Comparison of ENCODE assay signal across 8 cellular contexts in the genomic region with DNA sequence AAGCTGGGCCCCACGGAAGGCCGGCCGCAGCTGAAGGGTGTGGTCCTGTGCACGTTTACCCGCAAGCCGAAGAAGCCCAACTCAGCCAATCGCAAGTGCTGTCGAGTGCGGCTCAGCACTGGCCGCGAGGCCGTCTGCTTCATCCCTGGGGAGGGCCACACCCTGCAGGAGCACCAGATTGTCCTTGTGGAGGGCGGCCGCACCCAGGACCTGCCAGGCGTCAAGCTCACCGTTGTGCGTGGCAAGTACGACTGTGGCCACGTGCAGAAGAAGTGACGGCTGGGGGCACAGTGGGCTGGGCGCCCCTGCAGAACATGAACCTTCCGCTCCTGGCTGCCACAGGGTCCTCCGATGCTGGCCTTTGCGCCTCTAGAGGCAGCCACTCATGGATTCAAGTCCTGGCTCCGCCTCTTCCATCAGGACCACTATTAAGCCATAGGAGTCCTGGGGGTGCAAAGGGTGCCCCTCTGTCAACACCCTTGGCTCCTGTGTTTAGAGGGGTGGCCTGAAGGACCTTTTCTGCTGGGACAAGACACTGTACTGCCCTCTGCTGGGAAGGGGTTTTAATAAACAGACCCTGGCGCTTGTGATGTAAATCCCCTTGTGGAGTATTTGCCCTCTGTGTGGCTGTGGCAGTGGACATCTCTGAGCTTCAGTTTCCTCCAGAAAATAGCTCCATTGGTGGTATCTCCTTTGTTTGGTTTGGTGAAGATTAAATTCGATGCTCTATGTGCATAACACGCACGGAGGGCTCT. TPM values are rescaled to one million over a fixed set of nuclear protein-coding genes. Genes with fewer than 3 reads are reported as not detected.
A peak's percentile ranks its signal among the peaks of the same experiment; 100 is the strongest.
DNase-seq lines count a peak whose midpoint lies in the region; ATAC-seq, FAIRE-seq and TF ChIP-seq lines count a peak whose summit lies in the region.

No MANE protein-coding gene starts in this region.

- H2AFZ ChIP-seq in OCI-LY3 (ENCODE audit: low read depth, low read length) = no peak overlapping the region
- H2AFZ ChIP-seq in mammary epithelial cell (ENCODE audit: low read depth, low read length) = no peak overlapping the region

- H3K79me2 ChIP-seq in OCI-LY3 (ENCODE audit: low read length) (peaks cover 48% of the 10 kb centered on the region), mammary epithelial cell (ENCODE audit: insufficient read depth, low read length) (peaks cover 52% of the 10 kb centered on the region)

- no TSS peak for BruUV-seq in mammary epithelial cell (replicated peaks; lab: Mats Ljungman, UMichigan)

- no peak overlapping the region for H3K27ac Mint-ChIP-seq in natural killer cell treated with Interleukin-12 subunit alpha and Interleukin-12 subunit beta and Interleukin-15 and Interleukin-18, amount 100 ng/mL, for 72 hours

- H3K4me1 ChIP-seq in A549 = peaks cover 19% of the 10 kb centered on the region
- peaks cover 9% of the 10 kb centered on the region for H3K4me1 ChIP-seq in OCI-LY3 (ENCODE audit: low read length)
- H3K4me1 ChIP-seq in mammary epithelial cell (ENCODE audit: insufficient read depth, low read length) = peaks cover 12% of the 10 kb centered on the region

- H3K4me3 ChIP-seq in A549 = peak overlapping the region; percentile 66; the same call in 1 of the 3 replicates
- H3K4me3 ChIP-seq in OCI-LY3 (ENCODE audit: low read length) = no peak overlapping the region
- no peak overlapping the region for H3K4me3 ChIP-seq in mammary epithelial cell (replicated peaks in 1 of 3; ENCODE audit: insufficient read depth in 1 of 3, low read depth in 2 of 3, low read length in 3 of 3)

- in situ Hi-C loops in mammary epithelial cell (cut with MboI; ENCODE audit: low sequenced_read_pairs in 2 of 2) = loop anchor here in 1 of 2 donors (25.0 kb wide), 2 partner anchors 420 to 520 kb away; partner anchors contain the start of gene FAM98C

- intact Hi-C loops in mammary epithelial cell (cut with micrococcal nuclease) = loop anchor here (5.0 kb wide), 1 partner anchor 215 kb away; no protein-coding TSS in a partner anchor

- no peaks in the 10 kb centered on the region for H4K20me1 ChIP-seq in OCI-LY3 (ENCODE audit: insufficient read depth, low read length)
- H4K20me1 ChIP-seq in mammary epithelial cell (ENCODE audit: insufficient read depth, low read length) = no peaks in the 10 kb centered on the region

- H3K27me3 Mint-ChIP-seq in natural killer cell treated with Interleukin-12 subunit alpha and Interleukin-12 subunit beta and Interleukin-15 and Interleukin-18, amount 100 ng/mL, for 72 hours = no peaks in the 10 kb centered on the region

- H3K36me3 ChIP-seq in OCI-LY3 (replicated peaks; ENCODE audit: low read depth, low read length) (peaks cover 32% of the 10 kb centered on the region), mammary epithelial cell (ENCODE audit: insufficient read depth, low read length) (peaks cover 3% of the 10 kb centered on the region)

- no peak for TF ChIP-seq EP300 in A549 (IDR thresholded peaks at IDR 0.05)

- TF ChIP-seq RAD21 in A549 (conservative IDR thresholded peaks at IDR 0.05 in 1 of 2, IDR thresholded peaks at IDR 0.05 in 1 of 2) = peak; percentile 60 to 69

- H3K9me3 Mint-ChIP-seq in natural killer cell treated with Interleukin-12 subunit alpha and Interleukin-12 subunit beta and Interleukin-15 and Interleukin-18, amount 100 ng/mL, for 72 hours = no peaks in the 10 kb centered on the region

- no peaks in the 10 kb centered on the region for H3K27me3 ChIP-seq in OCI-LY3 (ENCODE audit: low read depth, low read length)
- H3K27me3 ChIP-seq in mammary epithelial cell (ENCODE audit: insufficient read depth, low read length) = no peaks in the 10 kb centered on the region

- peaks cover 34 to 38% of the 10 kb centered on the region in 2 donors for H3K4me1 Mint-ChIP-seq in natural killer cell treated with Interleukin-12 subunit alpha and Interleukin-12 subunit beta and Interleukin-15 and Interleukin-18, amount 100 ng/mL, for 72 hours (ENCODE audit: low read depth in 2 of 2)

- POLR2A ChIA-PET in A549 (lab: Yijun Ruan, JAX) = interaction anchor here (1.0 to 2.8 kb wide), 4 partner anchors 12 to 83 kb away, joined by 5 to 21 read pairs (median 9); partner anchors contain the start of gene FBXO17

- ATAC-seq in A549 (peak; percentile 13 to 24; a peak in 3 of 6 replicates), HG02642 (IDR thresholded peaks at IDR 0.05; ENCODE audit: poor library complexity, unreplicated experiment) (no peak), GM21529 (IDR thresholded peaks at IDR 0.05; ENCODE audit: unreplicated experiment) (no peak), GM19463 (IDR thresholded peaks at IDR 0.05; ENCODE audit: unreplicated experiment) (no peak)
- no peak for ATAC-seq in natural killer cell treated with Interleukin-12 subunit alpha and Interleukin-12 subunit beta and Interleukin-15 and Interleukin-18, amount 100 ng/mL, for 72 hours

- peak overlapping the region; percentile 45 for H3K4me3 Mint-ChIP-seq in natural killer cell treated with Interleukin-12 subunit alpha and Interleukin-12 subunit beta and Interleukin-15 and Interleukin-18, amount 100 ng/mL, for 72 hours

- CTCF ChIA-PET in A549 (lab: Yijun Ruan, JAX) (interaction anchor here (0.6 to 12.2 kb wide), 41 partner anchors 8 to 946 kb away, joined by 3 to 245 read pairs (median 4); partner anchors contain the start of genes FAM98C, FBXO17, NFKBIB and SIRT2), mammary epithelial cell (lab: Charles Lee; ENCODE audit: low non-redundant PET) (interaction anchor here (0.6 kb wide), 1 partner anchor 294 kb away, joined by 3 read pairs; no protein-coding TSS in a partner anchor)

- H3K4me2 ChIP-seq in A549 = peak overlapping the region; percentile 70
- 0 out of 2 replicates have a peak overlapping the region, but pooled peaks have one; percentile 82 for H3K4me2 ChIP-seq in OCI-LY3 (ENCODE audit: low read length)
- H3K4me2 ChIP-seq in mammary epithelial cell (ENCODE audit: insufficient read depth, low read depth, low read length) = peak overlapping the region; percentile 69

- H3K9ac ChIP-seq in OCI-LY3 (ENCODE audit: low read length) (no peak overlapping the region), mammary epithelial cell (ENCODE audit: insufficient read depth, low read length) (no peak overlapping the region)

- FAIRE-seq in A549 (lab: Jason Lieb, UNC) = no peak

- peaks cover 7% of the 10 kb centered on the region for H3K36me3 Mint-ChIP-seq in natural killer cell treated with Interleukin-12 subunit alpha and Interleukin-12 subunit beta and Interleukin-15 and Interleukin-18, amount 100 ng/mL, for 72 hours

- H3K9me3 ChIP-seq in A549 (no peaks in the 10 kb centered on the region), OCI-LY3 (ENCODE audit: insufficient read depth, low read length) (peaks cover 8% of the 10 kb centered on the region), mammary epithelial cell (replicated peaks; ENCODE audit: insufficient read depth, low read length) (no peaks in the 10 kb centered on the region)

- TF ChIP-seq CTCF in A549 (IDR thresholded peaks at IDR 0.05) (peak; percentile 76), OCI-LY3 (IDR thresholded peaks at IDR 0.05; ENCODE audit: low read depth, low read length) (peak; percentile 54), mammary epithelial cell (conservative IDR thresholded peaks at IDR 0.05 in 1 of 2, IDR thresholded peaks at IDR 0.05 in 1 of 2; ENCODE audit: extremely low read depth in 1 of 2, insufficient read depth in 1 of 2, low read depth in 1 of 2, low read length in 2 of 2) (peak in 1 of 2 donors; percentile 40)

- H3K27ac ChIP-seq in A549 (peak overlapping the region in 1 of 2 experiments; percentile 6; a peak in 1 of 6 replicates), OCI-LY3 (ENCODE audit: low read length) (no peak overlapping the region), mammary epithelial cell (ENCODE audit: insufficient read depth, low read depth, low read length) (no peak overlapping the region)

- DNase-seq in A549 (ENCODE audit: low read depth in 1 of 2, low spot score in 1 of 2) = peak; percentile 88 to 89
- DNase-seq in EL = peak; percentile 43
- no peak for DNase-seq in mammary epithelial cell
- no peak for DNase-seq in natural killer cell treated with Interleukin-12 subunit alpha and Interleukin-12 subunit beta and Interleukin-15 and Interleukin-18, amount 100 ng/mL, for 72 hours (ENCODE audit: low spot score)

- TF ChIP-seq POLR2A in A549 (IDR thresholded peaks at IDR 0.05; ENCODE audit: low read length) = no peak

- WGBS in A549 (ENCODE audit: missing lambda C conversion rate) = 91% methylated on average over 29 of the region's 29 CpGs
- 92% methylated on average over 19 of the region's 29 CpGs for WGBS in mammary epithelial cell (ENCODE audit: low coverage, missing lambda C conversion rate)

- dilution Hi-C loops in mammary epithelial cell (cut with HindIII; ENCODE audit: low sequenced_read_pairs) = loop anchor here (5.0 kb wide), 3 partner anchors 65 to 405 kb away; no protein-coding TSS in a partner anchor

RNA-seq across cellular contexts. Expression of gene MRPS12, which starts 1.9 kb away (rescaled TPM):
- polyA plus RNA-seq in A549 (2011; rRNA removed) (92.8 and 104 TPM in 2 replicates), A549 (2017; fragmentation: RNase III; extraction: RNeasy Plus Mini Kit Qiagen cat#74134 plus additional on column Dnase treatment) (198 to 217 TPM (median 213 TPM) in 3 replicates), mammary epithelial cell (66.4 TPM)
- 418 and 524 TPM in 2 replicates for polyA plus RNA-seq in A549 (2012; cell fraction: cytosol; rRNA removed)
- 325 and 425 TPM in 2 replicates for polyA plus RNA-seq in A549 (2012; cell fraction: nucleus; rRNA removed)
- polyA minus RNA-seq in A549 (2011; rRNA and poly(A)+ RNA removed) = 49.4 and 50.5 TPM in 2 replicates
- 10 to 100 TPM; 23.8 to 58.8 TPM for total RNA-seq in mammary epithelial cell
- polyA minus RNA-seq in mammary epithelial cell = 21.1 TPM
- 100 to 1,000 TPM in 1 of 2 donors, 10 to 100 TPM in 1; 82.5 to 117 TPM for total RNA-seq in natural killer cell treated with Interleukin-12 subunit alpha and Interleukin-12 subunit beta and Interleukin-15 and Interleukin-18, amount 100 ng/mL, for 72 hours

RNA-seq across cellular contexts. Expression of gene SARS2, which starts 2.0 kb away (rescaled TPM):
- polyA plus RNA-seq in A549 (2011; rRNA removed) (46.1 and 46.7 TPM in 2 replicates), A549 (2017; fragmentation: RNase III; extraction: RNeasy Plus Mini Kit Qiagen cat#74134 plus additional on column Dnase treatment) (81.8 to 98.0 TPM (median 93.4 TPM) in 3 replicates), mammary epithelial cell (24.8 TPM)
- 81.2 and 106 TPM in 2 replicates for polyA plus RNA-seq in A549 (2012; cell fraction: cytosol; rRNA removed)
- 448 and 539 TPM in 2 replicates for polyA plus RNA-seq in A549 (2012; cell fraction: nucleus; rRNA removed)
- polyA minus RNA-seq in A549 (2011; rRNA and poly(A)+ RNA removed) = 54.8 and 68.1 TPM in 2 replicates
- total RNA-seq in mammary epithelial cell = 10 to 100 TPM; 18.0 to 28.0 TPM
- 27.0 TPM for polyA minus RNA-seq in mammary epithelial cell
- 10 to 100 TPM; 32.4 to 70.3 TPM for total RNA-seq in natural killer cell treated with Interleukin-12 subunit alpha and Interleukin-12 subunit beta and Interleukin-15 and Interleukin-18, amount 100 ng/mL, for 72 hours

RNA-seq across cellular contexts. Expression of gene CCER2, which starts 20.6 kb away (rescaled TPM):
- 0.40 and 0.68 TPM in 2 replicates for polyA plus RNA-seq in A549 (2011; rRNA removed)
- polyA plus RNA-seq in A549 (2012; cell fraction: cytosol; rRNA removed) = 0.56 and 0.83 TPM in 2 replicates
- polyA plus RNA-seq in A549 (2012; cell fraction: nucleus; rRNA removed) = 8.0 and 8.1 TPM in 2 replicates
- 1.1 to 1.9 TPM (median 1.5 TPM) in 3 replicates for polyA plus RNA-seq in A549 (2017; fragmentation: RNase III; extraction: RNeasy Plus Mini Kit Qiagen cat#74134 plus additional on column Dnase treatment)
- not detected in 2 replicates for polyA minus RNA-seq in A549 (2011; rRNA and poly(A)+ RNA removed)
- total RNA-seq in mammary epithelial cell = under 1 TPM in 1 of 2 donors, not detected in 1; 0.59 TPM
- 0.12 TPM for polyA plus RNA-seq in mammary epithelial cell
- polyA minus RNA-seq in mammary epithelial cell = not detected
- 1 to 10 TPM in 1 of 2 donors, under 1 TPM in 1; 0.74 to 1.2 TPM for total RNA-seq in natural killer cell treated with Interleukin-12 subunit alpha and Interleukin-12 subunit beta and Interleukin-15 and Interleukin-18, amount 100 ng/mL, for 72 hours

RNA-seq across cellular contexts. Expression of gene NFKBIB, which starts 32.8 kb away (rescaled TPM):
- polyA plus RNA-seq in A549 (2011; rRNA removed) (25.6 and 35.0 TPM in 2 replicates), A549 (2017; fragmentation: RNase III; extraction: RNeasy Plus Mini Kit Qiagen cat#74134 plus additional on column Dnase treatment) (56.4 to 61.7 TPM (median 59.5 TPM) in 3 replicates), mammary epithelial cell (17.0 TPM)
- polyA plus RNA-seq in A549 (2012; cell fraction: cytosol; rRNA removed) = 106 and 131 TPM in 2 replicates
- 96.5 and 113 TPM in 2 replicates for polyA plus RNA-seq in A549 (2012; cell fraction: nucleus; rRNA removed)
- 10.3 and 10.9 TPM in 2 replicates for polyA minus RNA-seq in A549 (2011; rRNA and poly(A)+ RNA removed)
- total RNA-seq in mammary epithelial cell = 10 to 100 TPM in 1 of 2 donors, 1 to 10 TPM in 1; 9.5 to 27.2 TPM
- 4.1 TPM for polyA minus RNA-seq in mammary epithelial cell
- total RNA-seq in natural killer cell treated with Interleukin-12 subunit alpha and Interleukin-12 subunit beta and Interleukin-15 and Interleukin-18, amount 100 ng/mL, for 72 hours = 100 to 1,000 TPM; 106 to 108 TPM

RNA-seq across cellular contexts. Expression of gene SIRT2, which starts 33.2 kb away (rescaled TPM):
- polyA plus RNA-seq in A549 (2011; rRNA removed) = 28.6 and 31.5 TPM in 2 replicates
- polyA plus RNA-seq in A549 (2012; cell fraction: cytosol; rRNA removed) = 32.7 and 36.6 TPM in 2 replicates
- 57.0 and 61.5 TPM in 2 replicates for polyA plus RNA-seq in A549 (2012; cell fraction: nucleus; rRNA removed)
- polyA plus RNA-seq in A549 (2017; fragmentation: RNase III; extraction: RNeasy Plus Mini Kit Qiagen cat#74134 plus additional on column Dnase treatment) = 28.3 to 30.4 TPM (median 30.4 TPM) in 3 replicates
- 23.2 and 27.7 TPM in 2 replicates for polyA minus RNA-seq in A549 (2011; rRNA and poly(A)+ RNA removed)
- total RNA-seq in mammary epithelial cell = 10 to 100 TPM; 43.3 to 65.3 TPM
- polyA plus RNA-seq in mammary epithelial cell = 45.6 TPM
- 51.2 TPM for polyA minus RNA-seq in mammary epithelial cell
- 10 to 100 TPM; 60.9 to 87.3 TPM for total RNA-seq in natural killer cell treated with Interleukin-12 subunit alpha and Interleukin-12 subunit beta and Interleukin-15 and Interleukin-18, amount 100 ng/mL, for 72 hours

Comparison
In these comparisons a context has a peak if more than half of its experiments do, and no peak if none do; other contexts are left out.
1. ATAC-seq: peak in A549 (2 of 2); none in natural killer cell treated with Interleukin-12 subunit alpha and Interleukin-12 subunit beta and Interleukin-15 and Interleukin-18, amount 100 ng/mL, for 72 hours (0 of 2), HG02642 (single experiment), GM21529 (single experiment) and GM19463 (single experiment).
2. DNase-seq: peak in A549 (2 of 2) and EL (single experiment); none in mammary epithelial cell (single experiment) and natural killer cell treated with Interleukin-12 subunit alpha and Interleukin-12 subunit beta and Interleukin-15 and Interleukin-18, amount 100 ng/mL, for 72 hours (single experiment).
3. Peak in every context shown above with its lines, with median percentiles within 50 percentile points of each other: H3K4me2 ChIP-seq.